In the genomic region with DNA sequence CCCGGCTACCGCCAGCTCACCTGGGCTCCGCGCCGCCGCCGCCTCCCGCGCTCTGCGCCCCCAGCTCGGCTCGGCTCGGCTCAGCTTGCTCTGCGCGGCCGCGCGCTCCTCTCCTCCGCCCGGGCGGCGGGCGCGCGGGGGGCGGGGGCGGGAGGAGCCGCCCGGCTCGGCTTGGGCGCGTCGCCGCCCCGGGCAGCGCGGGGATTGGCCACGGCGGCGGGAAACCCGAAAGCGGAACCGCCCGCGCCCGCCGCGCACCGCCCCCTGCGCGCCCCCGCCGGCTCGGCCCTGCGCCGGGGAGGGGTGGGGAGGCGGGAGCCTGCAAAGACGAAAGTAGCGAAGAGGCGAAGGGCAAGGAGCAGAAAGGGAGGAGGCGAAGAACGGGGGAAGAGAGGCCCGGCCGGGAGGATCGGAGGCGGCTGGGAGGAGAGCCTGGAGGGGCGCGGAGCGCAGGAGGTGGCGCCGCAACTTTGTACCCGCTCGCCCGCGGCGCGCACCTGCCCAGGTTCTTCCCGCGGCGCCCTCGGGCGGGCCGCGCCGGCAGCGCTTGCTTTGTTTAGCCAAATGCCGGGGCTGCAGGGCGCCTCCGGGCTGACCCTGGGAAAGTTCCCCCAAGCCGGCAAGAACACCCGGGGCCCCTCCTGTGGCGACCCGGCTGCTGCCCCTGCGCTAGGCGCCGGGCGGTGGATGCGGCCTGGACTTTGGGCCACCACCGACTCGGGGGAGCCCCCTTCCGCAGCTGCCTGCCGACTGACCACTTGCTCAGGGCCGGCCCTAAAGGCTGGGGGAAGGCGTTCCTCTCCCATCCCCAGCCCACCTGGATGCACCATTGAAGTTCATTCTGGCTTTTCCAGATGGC, we compare ENCODE assay signal across 8 cellular contexts. TPM values are rescaled to one million over a fixed set of nuclear protein-coding genes. Genes with fewer than 3 reads are reported as not detected.
DNase-seq lines count a peak whose midpoint lies in the region; ATAC-seq, FAIRE-seq and TF ChIP-seq lines count a peak whose summit lies in the region.

Gene CAMKK2, minus strand, starts transcription at position 92 of the 859 bp plus-strand sequence. CDS start 22,183 bp downstream, outside the sequence.

- H3K4me3 ChIP-seq in gastroesophageal sphincter (peak within 1 kb of the TSS; percentile 89 to 100), neutrophil (ENCODE audit: low read depth in 1 of 2, low read length in 1 of 2) (peak within 1 kb of the TSS; percentile 93 to 99)

- peak; percentile 97 for ATAC-seq in gastroesophageal sphincter

- TF ChIP-seq POLR2A in H54 (IDR thresholded peaks at IDR 0.05; ENCODE audit: low read depth, low read length) (peak; percentile 29), gastroesophageal sphincter (IDR thresholded peaks at IDR 0.05) (peak; percentile 26 to 41)

- peaks cover 0 to 39% (median 16%) of the 10 kb centered on the region in 3 donors for H3K4me1 ChIP-seq in gastroesophageal sphincter
- H3K4me1 ChIP-seq in neutrophil (ENCODE audit: control insufficient read depth in 1 of 2, insufficient read depth in 1 of 2, low read depth in 1 of 2, low read length in 1 of 2) = peaks cover 68 to 78% of the 10 kb centered on the region in 2 experiments

- no peak for TF ChIP-seq EP300 in gastroesophageal sphincter (IDR thresholded peaks at IDR 0.05)

- whole genome bisulfite sequencing in gastroesophageal sphincter (ENCODE audit: low coverage in 1 of 2), 2 donors = 0 to 7% methylated on average over 2 to 3 of the region's 104 CpGs

- in situ Hi-C loops in G401 (cut with HindIII; ENCODE audit: low sequenced_read_pairs) = no loop called here

- DNase-seq in G401 (ENCODE audit: low spot score) (peak; percentile 81), H54 (ENCODE audit: insufficient read length, low spot score) (peak; percentile 90), M059J (ENCODE audit: low read depth) (peak; percentile 71), SK-N-DZ (ENCODE audit: low spot score) (peak; percentile 87)
- DNase-seq in activated naive CD4-positive, alpha-beta T cell treated with Interleukin-2 at 50 U/mL for 16 hours = peak; percentile 89

- H3K27ac ChIP-seq in gastroesophageal sphincter (peak within 1 kb of the TSS; percentile 48 to 91 (median 88)), neutrophil (peak within 1 kb of the TSS; percentile 99)

- peaks cover 0 to 11% of the 10 kb centered on the region in 2 donors for H3K36me3 ChIP-seq in gastroesophageal sphincter
- no peaks in the 10 kb centered on the region for H3K36me3 ChIP-seq in neutrophil

- H3K9me3 ChIP-seq in gastroesophageal sphincter (no peaks in the 10 kb centered on the region), neutrophil (no peaks in the 10 kb centered on the region)

- peak in 2 of 4 experiments; percentile 15 to 53 for TF ChIP-seq CTCF in gastroesophageal sphincter (IDR thresholded peaks at IDR 0.05)
- TF ChIP-seq CTCF in neutrophil (IDR thresholded peaks at IDR 0.05) = peak; percentile 54
- TF ChIP-seq CTCF in subcutaneous adipose tissue (IDR thresholded peaks at IDR 0.05; ENCODE audit: low read depth) = no peak

- FAIRE-seq in H54 (lab: Jason Lieb, UNC) = no peak

- H3K27me3 ChIP-seq in gastroesophageal sphincter (no peaks in the 10 kb centered on the region), neutrophil (no peaks in the 10 kb centered on the region)

RNA-seq across cellular contexts. Expression of gene CAMKK2, which starts in this region (rescaled TPM):
- total RNA-seq in G401 (2014; rRNA removed; shearing (Covaris generic)) = 22.5 and 27.2 TPM in 2 replicates
- total RNA-seq in M059J (2014; rRNA removed; shearing (Covaris generic)) = 6.1 and 7.3 TPM in 2 replicates
- 30.7 and 30.8 TPM in 2 replicates for polyA plus RNA-seq in SK-N-DZ (2014; cell fraction: cytosol; rRNA removed)
- 35.4 and 50.0 TPM in 2 replicates for polyA plus RNA-seq in SK-N-DZ (2014; cell fraction: nucleus; rRNA removed)
- total RNA-seq in gastroesophageal sphincter (10 to 100 TPM; 26.0 to 40.3 (median 30.3) TPM), subcutaneous adipose tissue (10 to 100 TPM; 25.1 to 43.7 (median 30.9) TPM)

Comparison
In these comparisons a context has a peak if more than half of its experiments do, and no peak if none do; other contexts are left out.
1. Peak in every context shown above with its lines: DNase-seq, ATAC-seq, H3K4me3 ChIP-seq and H3K27ac ChIP-seq.